ENCODE assay signal across 15 cellular contexts in genomic region chr21:37574751-37575150, GRCh38.
A peak's percentile ranks its signal among the peaks of the same experiment; 100 is the strongest.
DNase-seq lines count a peak whose midpoint lies in the region; ATAC-seq and TF ChIP-seq lines count a peak whose summit lies in the region.
"Had no signal": no experiment of that assay in that cellular context is flagged by ENCODE, and none has a peak within 500 bp of the region (broad histone marks: within the 10 kb centered on the region; RNA-seq: fewer than 3 reads in every experiment).

No MANE protein-coding gene starts in this region.

- H4K8ac ChIP-seq in mesenchymal stem cell (ENCODE audit: low read length): no peak overlapping the region

- no peak for TF ChIP-seq CTCF in WTC11 (IDR thresholded peaks at IDR 0.05)
- TF ChIP-seq CTCF in endodermal cell (conservative IDR thresholded peaks at IDR 0.05): peak; percentile 20
- TF ChIP-seq CTCF in neural crest cell (conservative IDR thresholded peaks at IDR 0.05): no peak
- no peak for TF ChIP-seq CTCF in SK-N-SH (IDR thresholded peaks at IDR 0.05)

- no peak overlapping the region for H3K4ac ChIP-seq in mesenchymal stem cell (ENCODE audit: low read depth in 1 of 2, low read length in 2 of 2)

- H2AFZ ChIP-seq in SK-N-SH (ENCODE audit: low read depth): no peak overlapping the region
- H2AFZ ChIP-seq in mesenchymal stem cell (ENCODE audit: low read depth, low read length): no peak overlapping the region

- H2BK5ac ChIP-seq in mesenchymal stem cell (ENCODE audit: low read depth, low read length, poor library complexity, severe bottlenecking): no peak overlapping the region

- POLR2A ChIA-PET in WTC11 (lab: Charles Lee): no interaction called here
- POLR2A ChIA-PET in SK-N-SH (lab: Yijun Ruan, JAX): no interaction called here

- H3K9me2 ChIP-seq in SK-N-SH: no peaks in the 10 kb centered on the region

- H4K20me1 ChIP-seq in BLaER1 (no peaks in the 10 kb centered on the region), SK-N-SH (ENCODE audit: insufficient read depth) (no peaks in the 10 kb centered on the region)

- TF ChIP-seq EP300 in SK-N-SH (IDR thresholded peaks at IDR 0.05; ENCODE audit: borderline replicate concordance in 1 of 2, low read depth in 1 of 2, low read length in 1 of 2): no peak

- H3K9ac ChIP-seq in BLaER1 (no peak overlapping the region), endodermal cell (ENCODE audit: extremely low read depth, low read length, poor library complexity, severe bottlenecking) (no peak overlapping the region), SK-N-SH (no peak overlapping the region), mesenchymal stem cell (ENCODE audit: low read length) (no peak overlapping the region)
- H3K9ac ChIP-seq: GM23248 had no signal

- H3K4me3 ChIP-seq in BLaER1 (no peak overlapping the region; the same call in 1 of the 2 replicates), endodermal cell (ENCODE audit: low read length) (no peak overlapping the region), SK-N-SH (ENCODE audit: low read depth in 2 of 2, low read length in 1 of 2) (no peak overlapping the region), mesenchymal stem cell (ENCODE audit: insufficient read depth in 1 of 2, low read depth in 1 of 2, low read length in 2 of 2) (no peak overlapping the region)
- H3K4me3 ChIP-seq: GM23248 had no signal

- H3K79me2 ChIP-seq in SK-N-SH (ENCODE audit: insufficient read depth): no peaks in the 10 kb centered on the region

- H3K9me3 Mint-ChIP-seq in WTC11 (peaks cover 32% of the 10 kb centered on the region), endodermal cell (peaks cover 22% of the 10 kb centered on the region), neural crest cell (peaks cover 7% of the 10 kb centered on the region)

- ATAC-seq in WTC11: 0 out of 2 replicates have a peak, but pooled peaks have one; percentile 30

- no peak overlapping the region for H2BK12ac ChIP-seq in mesenchymal stem cell (ENCODE audit: low read length in 2 of 2)

- H3K4me3 Mint-ChIP-seq in WTC11: no peak overlapping the region
- no peak overlapping the region for H3K4me3 Mint-ChIP-seq in endodermal cell
- no peak overlapping the region for H3K4me3 Mint-ChIP-seq in neural crest cell
- H3K4me3 Mint-ChIP-seq: B cell; CD4-positive, alpha-beta T cell had no signal

- H3K4me1 Mint-ChIP-seq in WTC11: peaks cover 2% of the 10 kb centered on the region; the same call in 1 of the 2 replicates
- peaks cover 11% of the 10 kb centered on the region for H3K4me1 Mint-ChIP-seq in endodermal cell
- no peaks in the 10 kb centered on the region for H3K4me1 Mint-ChIP-seq in neural crest cell
- H3K4me1 Mint-ChIP-seq: B cell had no signal

- H3K36me3 Mint-ChIP-seq in WTC11 (peaks cover 24% of the 10 kb centered on the region), endodermal cell (ENCODE audit: low read depth) (peaks cover 3% of the 10 kb centered on the region), neural crest cell (ENCODE audit: low read depth) (no peaks in the 10 kb centered on the region)

- H3K36me3 ChIP-seq in BLaER1 (no peaks in the 10 kb centered on the region), endodermal cell (ENCODE audit: control insufficient read depth, insufficient read depth, low read length) (no peaks in the 10 kb centered on the region), SK-N-SH (replicated peaks in 1 of 2; ENCODE audit: control insufficient read depth in 1 of 2, insufficient read depth in 2 of 2, low read length in 1 of 2) (no peaks in the 10 kb centered on the region), mesenchymal stem cell (ENCODE audit: control insufficient read depth in 1 of 2, insufficient read depth in 2 of 2, low read depth in 1 of 2, low read length in 2 of 2) (no peaks in the 10 kb centered on the region)

- H3K23ac ChIP-seq in mesenchymal stem cell (ENCODE audit: low read length in 2 of 2): no peak overlapping the region

- CTCF ChIA-PET in WTC11 (lab: Charles Lee): interaction anchor here (1.1 kb wide), 2 partner anchors 9 to 10 kb away, joined by 3 to 6 read pairs; no protein-coding TSS in a partner anchor
- CTCF ChIA-PET in SK-N-SH (lab: Yijun Ruan, JAX): interaction anchor here (0.7 to 1.0 kb wide), 2 partner anchors 9 to 45 kb away, joined by 3 read pairs; no protein-coding TSS in a partner anchor

- H3F3A ChIP-seq in SK-N-SH (replicated peaks; ENCODE audit: insufficient read depth): no peaks in the 10 kb centered on the region

- no peaks in the 10 kb centered on the region for H3K27me3 Mint-ChIP-seq in WTC11 (ENCODE audit: low read depth)
- H3K27me3 Mint-ChIP-seq in endodermal cell (ENCODE audit: insufficient read depth): no peaks in the 10 kb centered on the region
- no peaks in the 10 kb centered on the region for H3K27me3 Mint-ChIP-seq in neural crest cell (ENCODE audit: low read depth)

- H3K79me1 ChIP-seq in mesenchymal stem cell (replicated peaks; ENCODE audit: low read length, poor library complexity, severe bottlenecking): no peaks in the 10 kb centered on the region

- H2BK120ac ChIP-seq in mesenchymal stem cell (ENCODE audit: low read depth, low read length): no peak overlapping the region

- no peak overlapping the region for H3K18ac ChIP-seq in mesenchymal stem cell (ENCODE audit: low read depth in 1 of 2, low read length in 2 of 2)

- H3K27ac Mint-ChIP-seq in WTC11 (no peak overlapping the region), endodermal cell (no peak overlapping the region), neural crest cell (ENCODE audit: unreplicated experiment) (peak overlapping the region; percentile 62)
- H3K27ac Mint-ChIP-seq: B cell; CD4-positive, alpha-beta T cell had no signal

- H3K4me2 ChIP-seq in BLaER1 (peak overlapping the region; percentile 61), SK-N-SH (no peak overlapping the region), mesenchymal stem cell (ENCODE audit: low read length, poor library complexity, severe bottlenecking) (no peak overlapping the region)

- no peak for DNase-seq in WTC11 (ENCODE audit: low spot score)
- peak; percentile 31 for DNase-seq in endodermal cell
- no peak for DNase-seq in neural crest cell (ENCODE audit: low read depth, low spot score)
- no peak for DNase-seq in SK-N-SH
- DNase-seq in mesenchymal stem cell: no peak
- no peak for DNase-seq in globus pallidus (ENCODE audit: low spot score)
- DNase-seq: Caco-2; CD4-positive, alpha-beta T cell; GM23248; HCEC 1CT; IMR-90 had no signal

- H3K4me1 ChIP-seq in BLaER1 (peaks cover 33% of the 10 kb centered on the region), endodermal cell (ENCODE audit: control insufficient read depth, insufficient read depth, low read length) (peaks cover 3% of the 10 kb centered on the region), SK-N-SH (ENCODE audit: control insufficient read depth in 1 of 2, insufficient read depth in 2 of 2, low read depth in 1 of 2, low read length in 1 of 2) (no peaks in the 10 kb centered on the region), mesenchymal stem cell (ENCODE audit: control insufficient read depth, insufficient read depth, low read depth, low read length) (no peaks in the 10 kb centered on the region)
- H3K4me1 ChIP-seq: Caco-2 had no signal

- 96 to 98% methylated on average over 6 to 7 of the region's 7 CpGs for WGBS in endodermal cell (ENCODE audit: insufficient coverage in 1 of 2, insufficient read length in 1 of 2), 2 experiments
- 100% methylated on average over 1 of the region's 7 CpGs for WGBS in SK-N-SH (ENCODE audit: low lambda C conversion rate)
- 90% methylated on average over 7 of the region's 7 CpGs for WGBS in mesenchymal stem cell

- peak overlapping the region; percentile 57 for H3K27ac ChIP-seq in BLaER1
- no peak overlapping the region for H3K27ac ChIP-seq in endodermal cell (ENCODE audit: low read depth, low read length)
- H3K27ac ChIP-seq in SK-N-SH (ENCODE audit: low read depth in 2 of 2, low read length in 1 of 2): no peak overlapping the region
- H3K27ac ChIP-seq in mesenchymal stem cell (ENCODE audit: low read length, poor library complexity, severe bottlenecking): no peak overlapping the region
- H3K27ac ChIP-seq: C4-2B, GM23248, HL-60 had no signal

- H2AK5ac ChIP-seq in mesenchymal stem cell (ENCODE audit: low read length, severe bottlenecking): no peak overlapping the region

- H4K91ac ChIP-seq in mesenchymal stem cell (ENCODE audit: low read length): no peak overlapping the region

- H3K27me3 ChIP-seq in BLaER1: no peaks in the 10 kb centered on the region
- no peaks in the 10 kb centered on the region for H3K27me3 ChIP-seq in endodermal cell (ENCODE audit: control insufficient read depth, insufficient read depth, low read length, poor library complexity, severe bottlenecking)
- 0 out of 2 replicates have a peak, but pooled peaks cover 6% of the 10 kb centered on the region for H3K27me3 ChIP-seq in SK-N-SH (ENCODE audit: insufficient read depth)
- peaks cover 0 to 16% of the 10 kb centered on the region in 2 experiments for H3K27me3 ChIP-seq in mesenchymal stem cell (ENCODE audit: control insufficient read depth in 1 of 2, insufficient read depth in 1 of 2, low read length in 2 of 2)

- H2BK15ac ChIP-seq in mesenchymal stem cell (ENCODE audit: low read depth, poor library complexity, severe bottlenecking): no peak overlapping the region

- TF ChIP-seq RAD21 in SK-N-SH (IDR thresholded peaks at IDR 0.05; ENCODE audit: low read length): no peak

- no peak overlapping the region for H3K14ac ChIP-seq in mesenchymal stem cell (ENCODE audit: low read length in 2 of 2)

- H3K9me3 ChIP-seq in BLaER1 (peaks cover 34% of the 10 kb centered on the region), endodermal cell (ENCODE audit: control insufficient read depth, low read length) (peaks cover 20% of the 10 kb centered on the region), SK-N-SH (no peaks in the 10 kb centered on the region), mesenchymal stem cell (ENCODE audit: control insufficient read depth, low read length) (peaks cover 17% of the 10 kb centered on the region)

TF ChIP-seq in SK-N-SH, 30 proteins besides CTCF, POLR2A, EP300 and RAD21 (continues in another document):
- TF ChIP-seq JUND (IDR thresholded peaks at IDR 0.05) (no peak), SIN3A (IDR thresholded peaks at IDR 0.05; ENCODE audit: borderline replicate concordance, low read depth, low read length) (no peak), TAF1 (IDR thresholded peaks at IDR 0.05; ENCODE audit: borderline replicate concordance, low read depth, low read length) (no peak)
- TF ChIP-seq, protein P1, sequence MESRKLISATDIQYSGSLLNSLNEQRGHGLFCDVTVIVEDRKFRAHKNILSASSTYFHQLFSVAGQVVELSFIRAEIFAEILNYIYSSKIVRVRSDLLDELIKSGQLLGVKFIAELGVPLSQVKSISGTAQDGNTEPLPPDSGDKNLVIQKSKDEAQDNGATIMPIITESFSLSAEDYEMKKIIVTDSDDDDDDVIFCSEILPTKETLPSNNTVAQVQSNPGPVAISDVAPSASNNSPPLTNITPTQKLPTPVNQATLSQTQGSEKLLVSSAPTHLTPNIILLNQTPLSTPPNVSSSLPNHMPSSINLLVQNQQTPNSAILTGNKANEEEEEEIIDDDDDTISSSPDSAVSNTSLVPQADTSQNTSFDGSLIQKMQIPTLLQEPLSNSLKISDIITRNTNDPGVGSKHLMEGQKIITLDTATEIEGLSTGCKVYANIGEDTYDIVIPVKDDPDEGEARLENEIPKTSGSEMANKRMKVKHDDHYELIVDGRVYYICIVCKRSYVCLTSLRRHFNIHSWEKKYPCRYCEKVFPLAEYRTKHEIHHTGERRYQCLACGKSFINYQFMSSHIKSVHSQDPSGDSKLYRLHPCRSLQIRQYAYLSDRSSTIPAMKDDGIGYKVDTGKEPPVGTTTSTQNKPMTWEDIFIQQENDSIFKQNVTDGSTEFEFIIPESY (IDR thresholded peaks at IDR 0.05; ENCODE audit: borderline replicate concordance, low read depth): no peak
